ENCODE assay signal across 10 cellular contexts in the genomic region with DNA sequence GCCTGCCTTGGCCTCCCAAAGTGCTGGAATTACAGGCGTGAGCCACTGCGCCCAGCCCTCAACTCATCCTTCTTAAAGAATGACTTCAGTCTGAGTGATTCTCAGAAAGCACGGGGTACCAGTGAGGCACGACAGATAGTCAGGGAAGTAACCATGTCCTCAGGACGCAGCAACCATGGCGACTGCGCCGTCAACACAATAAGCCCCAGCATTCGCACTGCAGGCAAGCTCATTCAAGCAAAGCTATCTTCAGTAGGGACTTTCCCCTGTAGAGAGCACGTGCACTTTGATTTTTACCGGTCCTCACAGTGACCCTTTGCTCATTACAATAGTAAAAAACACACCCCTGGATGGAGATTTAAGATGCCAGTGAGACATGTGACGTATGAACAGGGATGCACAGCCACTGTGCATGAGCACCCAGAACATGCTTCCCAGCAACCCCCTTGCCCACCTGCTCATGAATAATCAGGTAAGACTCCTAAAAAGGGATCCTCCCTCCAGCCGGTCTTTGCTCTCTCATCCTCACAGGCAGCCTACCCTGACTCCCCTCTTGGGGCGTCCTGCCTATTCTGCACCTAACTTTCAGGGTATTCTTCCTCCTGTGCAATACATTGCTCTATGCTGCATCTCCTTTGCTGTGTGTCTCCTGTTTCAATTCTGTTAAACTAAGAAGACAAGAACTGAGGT.
DNase-seq lines count a peak whose midpoint lies in the region; ATAC-seq and TF ChIP-seq lines count a peak whose summit lies in the region.
"Had no signal": no experiment of that assay in that cellular context is flagged by ENCODE, and none has a peak within 500 bp of the region (broad histone marks: within the 10 kb centered on the region; RNA-seq: fewer than 3 reads in every experiment).

No MANE protein-coding gene starts in this region.

- peak; percentile 75 for DNase-seq in GM13976 (ENCODE audit: low spot score)
- peak; percentile 63 for DNase-seq in kidney tubule cell (ENCODE audit: low spot score)
- no peak for DNase-seq in AG08395 (ENCODE audit: low spot score)
- DNase-seq in NCI-H2196 treated with DMSO at 0.1 percent for 48 hours (lab: John Stamatoyannopoulos, UW; ENCODE audit: unreplicated experiment) = no peak
- DNase-seq in superior temporal gyrus (ENCODE audit: extremely low spot score) = no peak
- DNase-seq: DMS79; effector CD8-positive, alpha-beta T cell had no signal

- peak; percentile 54 for ATAC-seq in GM21423 (IDR thresholded peaks at IDR 0.05; ENCODE audit: unreplicated experiment)
- ATAC-seq in HG03378 (IDR thresholded peaks at IDR 0.05; ENCODE audit: unreplicated experiment) = peak; percentile 79
- ATAC-seq in HG02623 (IDR thresholded peaks at IDR 0.05; ENCODE audit: unreplicated experiment) = no peak

- no peak for TF ChIP-seq CTCF in GM13976 (IDR thresholded peaks at IDR 0.05; ENCODE audit: borderline replicate concordance, control extremely low read depth, extremely low read depth, insufficient read depth, missing control alignments)

- in situ Hi-C loops in GM13976 (cut with MboI; ENCODE audit: low sequenced_read_pairs, unreplicated experiment) = no loop called here

Comparison
In these comparisons a context has a peak if more than half of its experiments do, and no peak if none do; other contexts are left out.
1. DNase-seq: peak in GM13976 (single experiment) and kidney tubule cell (single experiment); none in AG08395 (single experiment), NCI-H2196 treated with DMSO at 0.1 percent for 48 hours (single experiment) and superior temporal gyrus (single experiment).